In genomic region chr7:126657599-126658358, GRCh38 we compare ENCODE assay signal across 11 cellular contexts.
DNase-seq lines count a peak whose midpoint lies in the region; ATAC-seq and TF ChIP-seq lines count a peak whose summit lies in the region.
"Had no signal": no experiment of that assay in that cellular context is flagged by ENCODE, and none has a peak within 500 bp of the region (broad histone marks: within the 10 kb centered on the region; RNA-seq: fewer than 3 reads in every experiment).

No MANE protein-coding gene starts in this region.

- H3K27ac ChIP-seq in DOHH2 (ENCODE audit: low read depth, low read length): peak overlapping the region; percentile 95
- H3K27ac ChIP-seq: prostate gland had no signal

- CTCF ChIA-PET in Caco-2 (lab: Charles Lee): no interaction called here

- H3K4me1 ChIP-seq in DOHH2 (ENCODE audit: control insufficient read depth, low read length) (peaks cover 85% of the 10 kb centered on the region), Caco-2 (no peaks in the 10 kb centered on the region)
- H3K4me1 ChIP-seq: prostate gland had no signal

- no peaks in the 10 kb centered on the region for H3K4me1 Mint-ChIP-seq in Caco-2 (ENCODE audit: low read depth, unreplicated experiment)

- peaks cover 31% of the 10 kb centered on the region for H3F3A ChIP-seq in DOHH2 (ENCODE audit: control insufficient read depth, insufficient read depth)

- peaks cover 3% of the 10 kb centered on the region for H3K27me3 Mint-ChIP-seq in Caco-2 (ENCODE audit: insufficient read depth, unreplicated experiment)

- BruUV-seq in Caco-2 (replicated peaks; lab: Mats Ljungman, UMichigan): no TSS peak

- TF ChIP-seq CTCF in DOHH2 (IDR thresholded peaks at IDR 0.05; ENCODE audit: low read depth, low read length, poor library complexity, severe bottlenecking) (no peak), Caco-2 (IDR thresholded peaks at IDR 0.05; ENCODE audit: insufficient read depth in 1 of 2, low read depth in 1 of 2, low read length in 1 of 2, severe bottlenecking in 1 of 2, unreplicated experiment in 1 of 2) (no peak)

- H3K27ac Mint-ChIP-seq in Caco-2 (ENCODE audit: unreplicated experiment): no peak overlapping the region
- H3K27ac Mint-ChIP-seq: GM23338 had no signal

- no peak overlapping the region for H3K4me3 Mint-ChIP-seq in Caco-2 (ENCODE audit: unreplicated experiment)
- H3K4me3 Mint-ChIP-seq: GM23338 had no signal

- peak; percentile 17 for DNase-seq in NAMALWA (ENCODE audit: low spot score)
- DNase-seq in AG08395 (ENCODE audit: low spot score): no peak
- no peak for DNase-seq in Caco-2
- DNase-seq in NCI-H2029 (lab: John Stamatoyannopoulos, UW): no peak
- no peak for DNase-seq in Ammon's horn (ENCODE audit: low spot score)
- DNase-seq: islet precursor cell had no signal

- H3K27me3 ChIP-seq in DOHH2 (ENCODE audit: control insufficient read depth, low read length) (no peaks in the 10 kb centered on the region), Caco-2 (replicated peaks; ENCODE audit: control insufficient read depth, insufficient read depth, low read length) (no peaks in the 10 kb centered on the region)

- peak overlapping the region; percentile 51 for H3K4me3 ChIP-seq in DOHH2 (ENCODE audit: low read length)
- H3K4me3 ChIP-seq in Caco-2 (ENCODE audit: low read depth, low read length): no peak overlapping the region
- H3K4me3 ChIP-seq: GM23338, prostate gland had no signal

- H4K20me1 ChIP-seq in DOHH2 (ENCODE audit: control insufficient read depth, insufficient read depth, low read depth, low read length): no peaks in the 10 kb centered on the region

- H3K36me3 ChIP-seq in DOHH2 (ENCODE audit: control insufficient read depth, low read length): peaks cover 19% of the 10 kb centered on the region
- no peaks in the 10 kb centered on the region for H3K36me3 ChIP-seq in Caco-2 (ENCODE audit: control insufficient read depth, insufficient read depth, low read length)
- H3K36me3 ChIP-seq: prostate gland had no signal

- no peaks in the 10 kb centered on the region for H3K9me2 ChIP-seq in DOHH2 (replicated peaks; ENCODE audit: control insufficient read depth, low read length)

- peak overlapping the region; percentile 83 for H3K4me2 ChIP-seq in DOHH2 (ENCODE audit: low read length)
- H3K4me2 ChIP-seq: GM23338 had no signal

- POLR2A ChIA-PET in Caco-2 (lab: Charles Lee): no interaction called here

- intact Hi-C loops in Caco-2 (cut with micrococcal nuclease; ENCODE audit: unreplicated experiment): no loop called here

- no peaks in the 10 kb centered on the region for H3K36me3 Mint-ChIP-seq in Caco-2 (ENCODE audit: insufficient read depth, unreplicated experiment)

- H3K9me3 Mint-ChIP-seq in Caco-2 (ENCODE audit: unreplicated experiment): no peaks in the 10 kb centered on the region
- H3K9me3 Mint-ChIP-seq: GM23338 had no signal

- ATAC-seq in GM19372 (IDR thresholded peaks at IDR 0.05; ENCODE audit: low read depth, unreplicated experiment): peak; percentile 66
- ATAC-seq in HG02970 (IDR thresholded peaks at IDR 0.05; ENCODE audit: low FRiP score, unreplicated experiment): peak; percentile 46
- ATAC-seq: GM23338 had no signal

- H3K79me2 ChIP-seq in DOHH2 (ENCODE audit: control insufficient read depth, low read length): no peaks in the 10 kb centered on the region

- H3K9me3 ChIP-seq in DOHH2 (ENCODE audit: control insufficient read depth, insufficient read depth, low read length): no peaks in the 10 kb centered on the region
- no peaks in the 10 kb centered on the region for H3K9me3 ChIP-seq in Caco-2
- H3K9me3 ChIP-seq: prostate gland had no signal
